1 cellular context compared by ENCODE assay signal in the genomic region with DNA sequence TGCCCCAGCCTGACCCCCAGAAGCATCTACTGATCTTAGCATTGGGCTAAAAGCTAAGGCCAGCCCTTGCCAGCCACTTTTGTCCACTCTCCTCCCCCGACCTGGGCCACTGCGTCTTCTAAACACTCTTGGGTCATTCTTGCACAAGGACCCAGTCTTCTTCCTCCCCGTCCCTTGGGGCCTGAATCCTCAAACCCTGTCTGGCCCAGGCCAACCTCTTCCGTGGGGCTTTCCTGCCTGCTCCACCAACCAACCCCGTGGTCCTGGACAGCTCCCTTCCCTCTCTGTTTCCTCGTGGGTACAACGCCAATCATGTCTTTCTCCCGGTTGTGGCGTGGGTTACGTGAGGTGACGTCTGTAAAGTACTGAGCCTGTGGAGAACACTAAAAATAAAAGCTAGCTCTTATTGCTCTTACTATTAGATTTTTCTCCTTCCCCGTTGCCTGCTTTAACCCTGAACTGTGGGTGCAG.
TF ChIP-seq lines count a peak whose summit lies in the region.

No MANE protein-coding gene starts in this region.

TF ChIP-seq in HepG2, 621 proteins besides CTCF, POLR2A, EP300 and RAD21:
- TF ChIP-seq, protein P1, sequence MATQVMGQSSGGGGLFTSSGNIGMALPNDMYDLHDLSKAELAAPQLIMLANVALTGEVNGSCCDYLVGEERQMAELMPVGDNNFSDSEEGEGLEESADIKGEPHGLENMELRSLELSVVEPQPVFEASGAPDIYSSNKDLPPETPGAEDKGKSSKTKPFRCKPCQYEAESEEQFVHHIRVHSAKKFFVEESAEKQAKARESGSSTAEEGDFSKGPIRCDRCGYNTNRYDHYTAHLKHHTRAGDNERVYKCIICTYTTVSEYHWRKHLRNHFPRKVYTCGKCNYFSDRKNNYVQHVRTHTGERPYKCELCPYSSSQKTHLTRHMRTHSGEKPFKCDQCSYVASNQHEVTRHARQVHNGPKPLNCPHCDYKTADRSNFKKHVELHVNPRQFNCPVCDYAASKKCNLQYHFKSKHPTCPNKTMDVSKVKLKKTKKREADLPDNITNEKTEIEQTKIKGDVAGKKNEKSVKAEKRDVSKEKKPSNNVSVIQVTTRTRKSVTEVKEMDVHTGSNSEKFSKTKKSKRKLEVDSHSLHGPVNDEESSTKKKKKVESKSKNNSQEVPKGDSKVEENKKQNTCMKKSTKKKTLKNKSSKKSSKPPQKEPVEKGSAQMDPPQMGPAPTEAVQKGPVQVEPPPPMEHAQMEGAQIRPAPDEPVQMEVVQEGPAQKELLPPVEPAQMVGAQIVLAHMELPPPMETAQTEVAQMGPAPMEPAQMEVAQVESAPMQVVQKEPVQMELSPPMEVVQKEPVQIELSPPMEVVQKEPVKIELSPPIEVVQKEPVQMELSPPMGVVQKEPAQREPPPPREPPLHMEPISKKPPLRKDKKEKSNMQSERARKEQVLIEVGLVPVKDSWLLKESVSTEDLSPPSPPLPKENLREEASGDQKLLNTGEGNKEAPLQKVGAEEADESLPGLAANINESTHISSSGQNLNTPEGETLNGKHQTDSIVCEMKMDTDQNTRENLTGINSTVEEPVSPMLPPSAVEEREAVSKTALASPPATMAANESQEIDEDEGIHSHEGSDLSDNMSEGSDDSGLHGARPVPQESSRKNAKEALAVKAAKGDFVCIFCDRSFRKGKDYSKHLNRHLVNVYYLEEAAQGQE (IDR thresholded peaks at IDR 0.05; ENCODE audit: borderline replicate concordance in 1 of 2, low read depth in 1 of 2, low read length in 2 of 2), result peak; percentile 33 to 76
- TF ChIP-seq, protein P2, sequence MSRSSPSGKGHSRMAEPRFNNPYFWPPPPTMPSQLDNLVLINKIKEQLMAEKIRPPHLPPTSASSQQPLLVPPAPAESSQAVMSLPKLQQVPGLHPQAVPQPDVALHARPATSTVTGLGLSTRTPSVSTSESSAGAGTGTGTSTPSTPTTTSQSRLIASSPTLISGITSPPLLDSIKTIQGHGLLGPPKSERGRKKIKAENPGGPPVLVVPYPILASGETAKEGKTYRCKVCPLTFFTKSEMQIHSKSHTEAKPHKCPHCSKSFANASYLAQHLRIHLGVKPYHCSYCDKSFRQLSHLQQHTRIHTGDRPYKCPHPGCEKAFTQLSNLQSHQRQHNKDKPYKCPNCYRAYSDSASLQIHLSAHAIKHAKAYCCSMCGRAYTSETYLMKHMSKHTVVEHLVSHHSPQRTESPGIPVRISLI (CRISPR knock-in tag; IDR thresholded peaks at IDR 0.05; ENCODE audit: borderline replicate concordance), result no peak
- TF ChIP-seq ZNF546 (CRISPR knock-in tag; conservative IDR thresholded peaks at IDR 0.05) (no peak), SMYD3 (CRISPR knock-in tag; IDR thresholded peaks at IDR 0.05) (no peak), KDM5B (CRISPR knock-in tag; IDR thresholded peaks at IDR 0.05; ENCODE audit: borderline replicate concordance) (no peak)
- TF ChIP-seq, protein P3, sequence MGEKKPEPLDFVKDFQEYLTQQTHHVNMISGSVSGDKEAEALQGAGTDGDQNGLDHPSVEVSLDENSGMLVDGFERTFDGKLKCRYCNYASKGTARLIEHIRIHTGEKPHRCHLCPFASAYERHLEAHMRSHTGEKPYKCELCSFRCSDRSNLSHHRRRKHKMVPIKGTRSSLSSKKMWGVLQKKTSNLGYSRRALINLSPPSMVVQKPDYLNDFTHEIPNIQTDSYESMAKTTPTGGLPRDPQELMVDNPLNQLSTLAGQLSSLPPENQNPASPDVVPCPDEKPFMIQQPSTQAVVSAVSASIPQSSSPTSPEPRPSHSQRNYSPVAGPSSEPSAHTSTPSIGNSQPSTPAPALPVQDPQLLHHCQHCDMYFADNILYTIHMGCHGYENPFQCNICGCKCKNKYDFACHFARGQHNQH (CRISPR knock-in tag; IDR thresholded peaks at IDR 0.05), result no peak
- TF ChIP-seq, protein P4, sequence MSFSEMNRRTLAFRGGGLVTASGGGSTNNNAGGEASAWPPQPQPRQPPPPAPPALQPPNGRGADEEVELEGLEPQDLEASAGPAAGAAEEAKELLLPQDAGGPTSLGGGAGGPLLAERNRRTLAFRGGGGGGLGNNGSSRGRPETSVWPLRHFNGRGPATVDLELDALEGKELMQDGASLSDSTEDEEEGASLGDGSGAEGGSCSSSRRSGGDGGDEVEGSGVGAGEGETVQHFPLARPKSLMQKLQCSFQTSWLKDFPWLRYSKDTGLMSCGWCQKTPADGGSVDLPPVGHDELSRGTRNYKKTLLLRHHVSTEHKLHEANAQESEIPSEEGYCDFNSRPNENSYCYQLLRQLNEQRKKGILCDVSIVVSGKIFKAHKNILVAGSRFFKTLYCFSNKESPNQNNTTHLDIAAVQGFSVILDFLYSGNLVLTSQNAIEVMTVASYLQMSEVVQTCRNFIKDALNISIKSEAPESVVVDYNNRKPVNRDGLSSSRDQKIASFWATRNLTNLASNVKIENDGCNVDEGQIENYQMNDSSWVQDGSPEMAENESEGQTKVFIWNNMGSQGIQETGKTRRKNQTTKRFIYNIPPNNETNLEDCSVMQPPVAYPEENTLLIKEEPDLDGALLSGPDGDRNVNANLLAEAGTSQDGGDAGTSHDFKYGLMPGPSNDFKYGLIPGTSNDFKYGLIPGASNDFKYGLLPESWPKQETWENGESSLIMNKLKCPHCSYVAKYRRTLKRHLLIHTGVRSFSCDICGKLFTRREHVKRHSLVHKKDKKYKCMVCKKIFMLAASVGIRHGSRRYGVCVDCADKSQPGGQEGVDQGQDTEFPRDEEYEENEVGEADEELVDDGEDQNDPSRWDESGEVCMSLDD (CRISPR knock-in tag; IDR thresholded peaks at IDR 0.05; ENCODE audit: borderline replicate concordance), result no peak
TF ChIP-seq in HepG2: peak in this region for 1.
